1 cellular context compared by ENCODE assay signal in the genomic region with DNA sequence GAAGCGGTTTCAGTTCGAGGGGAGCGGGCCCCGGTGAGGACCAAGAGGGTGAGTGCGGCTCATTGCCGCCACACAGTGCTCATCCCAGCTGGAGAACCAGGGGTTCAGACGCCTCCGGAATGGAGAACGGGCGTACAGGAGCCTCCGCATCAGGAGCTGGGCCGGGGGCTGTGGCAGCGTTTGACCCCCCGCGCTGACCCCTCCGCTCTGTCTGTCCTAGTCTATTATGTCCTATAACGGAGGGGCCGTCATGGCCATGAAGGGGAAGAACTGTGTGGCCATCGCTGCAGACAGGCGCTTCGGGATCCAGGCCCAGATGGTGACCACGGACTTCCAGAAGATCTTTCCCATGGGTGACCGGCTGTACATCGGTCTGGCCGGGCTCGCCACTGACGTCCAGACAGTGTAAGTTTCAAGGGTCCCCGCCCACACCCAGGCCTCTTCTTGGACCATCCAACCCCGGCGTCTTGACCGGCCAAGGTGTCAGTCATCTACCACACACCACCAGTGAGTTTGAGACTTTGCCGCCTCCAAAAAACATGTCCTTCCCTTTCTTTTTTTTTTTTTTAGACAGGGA.
TF ChIP-seq lines count a peak whose summit lies in the region.

No MANE protein-coding gene starts in this region.

TF ChIP-seq in K562, 482 proteins besides CTCF, POLR2A, EP300 and RAD21:
- TF ChIP-seq SIN3A (IDR thresholded peaks at IDR 0.05; ENCODE audit: borderline replicate concordance in 2 of 2, control insufficient read depth in 1 of 2, low read depth in 2 of 2, low read length in 2 of 2) (peak; percentile 24 to 39; a peak in 1 of 4 replicates), MIER1 (IDR thresholded peaks at IDR 0.05; ENCODE audit: low read depth) (0 out of 2 replicates have a peak, but pooled peaks have one; percentile 29), TEAD4 (IDR thresholded peaks at IDR 0.05; ENCODE audit: low read length) (no peak), TEAD4 (CRISPR knock-in tag; IDR thresholded peaks at IDR 0.05; ENCODE audit: borderline replicate concordance) (no peak), RBFOX2 (IDR thresholded peaks at IDR 0.05; ENCODE audit: low read depth, low read length) (peak; percentile 8; the same call in 1 of the 2 replicates), PPARD (CRISPR knock-in tag; IDR thresholded peaks at IDR 0.05) (no peak), SREBF2 (CRISPR knock-in tag; IDR thresholded peaks at IDR 0.05) (0 out of 2 replicates have a peak, but pooled peaks have one; percentile 44), SRSF3 (IDR thresholded peaks at IDR 0.05; ENCODE audit: insufficient read depth, low read length) (no peak), RBBP5 (IDR thresholded peaks at IDR 0.05; ENCODE audit: borderline replicate concordance, insufficient read depth, low read length, poor library complexity, severe bottlenecking) (peak; percentile 43)
- TF ChIP-seq, protein P1, sequence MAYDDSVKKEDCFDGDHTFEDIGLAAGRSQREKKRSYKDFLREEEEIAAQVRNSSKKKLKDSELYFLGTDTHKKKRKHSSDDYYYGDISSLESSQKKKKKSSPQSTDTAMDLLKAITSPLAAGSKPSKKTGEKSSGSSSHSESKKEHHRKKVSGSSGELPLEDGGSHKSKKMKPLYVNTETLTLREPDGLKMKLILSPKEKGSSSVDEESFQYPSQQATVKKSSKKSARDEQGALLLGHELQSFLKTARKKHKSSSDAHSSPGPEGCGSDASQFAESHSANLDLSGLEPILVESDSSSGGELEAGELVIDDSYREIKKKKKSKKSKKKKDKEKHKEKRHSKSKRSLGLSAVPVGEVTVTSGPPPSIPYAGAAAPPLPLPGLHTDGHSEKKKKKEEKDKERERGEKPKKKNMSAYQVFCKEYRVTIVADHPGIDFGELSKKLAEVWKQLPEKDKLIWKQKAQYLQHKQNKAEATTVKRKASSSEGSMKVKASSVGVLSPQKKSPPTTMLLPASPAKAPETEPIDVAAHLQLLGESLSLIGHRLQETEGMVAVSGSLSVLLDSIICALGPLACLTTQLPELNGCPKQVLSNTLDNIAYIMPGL (CRISPR knock-in tag; IDR thresholded peaks at IDR 0.05), result 0 out of 2 replicates have a peak, but pooled peaks have one; percentile 66
- TF ChIP-seq, protein P2, sequence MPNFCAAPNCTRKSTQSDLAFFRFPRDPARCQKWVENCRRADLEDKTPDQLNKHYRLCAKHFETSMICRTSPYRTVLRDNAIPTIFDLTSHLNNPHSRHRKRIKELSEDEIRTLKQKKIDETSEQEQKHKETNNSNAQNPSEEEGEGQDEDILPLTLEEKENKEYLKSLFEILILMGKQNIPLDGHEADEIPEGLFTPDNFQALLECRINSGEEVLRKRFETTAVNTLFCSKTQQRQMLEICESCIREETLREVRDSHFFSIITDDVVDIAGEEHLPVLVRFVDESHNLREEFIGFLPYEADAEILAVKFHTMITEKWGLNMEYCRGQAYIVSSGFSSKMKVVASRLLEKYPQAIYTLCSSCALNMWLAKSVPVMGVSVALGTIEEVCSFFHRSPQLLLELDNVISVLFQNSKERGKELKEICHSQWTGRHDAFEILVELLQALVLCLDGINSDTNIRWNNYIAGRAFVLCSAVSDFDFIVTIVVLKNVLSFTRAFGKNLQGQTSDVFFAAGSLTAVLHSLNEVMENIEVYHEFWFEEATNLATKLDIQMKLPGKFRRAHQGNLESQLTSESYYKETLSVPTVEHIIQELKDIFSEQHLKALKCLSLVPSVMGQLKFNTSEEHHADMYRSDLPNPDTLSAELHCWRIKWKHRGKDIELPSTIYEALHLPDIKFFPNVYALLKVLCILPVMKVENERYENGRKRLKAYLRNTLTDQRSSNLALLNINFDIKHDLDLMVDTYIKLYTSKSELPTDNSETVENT (CRISPR knock-in tag; IDR thresholded peaks at IDR 0.05), result 0 out of 2 replicates have a peak, but pooled peaks have one; percentile 27
- TF ChIP-seq, protein P3, sequence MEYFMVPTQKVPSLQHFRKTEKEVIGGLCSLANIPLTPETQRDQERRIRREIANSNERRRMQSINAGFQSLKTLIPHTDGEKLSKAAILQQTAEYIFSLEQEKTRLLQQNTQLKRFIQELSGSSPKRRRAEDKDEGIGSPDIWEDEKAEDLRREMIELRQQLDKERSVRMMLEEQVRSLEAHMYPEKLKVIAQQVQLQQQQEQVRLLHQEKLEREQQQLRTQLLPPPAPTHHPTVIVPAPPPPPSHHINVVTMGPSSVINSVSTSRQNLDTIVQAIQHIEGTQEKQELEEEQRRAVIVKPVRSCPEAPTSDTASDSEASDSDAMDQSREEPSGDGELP (CRISPR knock-in tag; IDR thresholded peaks at IDR 0.05; ENCODE audit: borderline replicate concordance), result no peak
- TF ChIP-seq, protein P4, sequence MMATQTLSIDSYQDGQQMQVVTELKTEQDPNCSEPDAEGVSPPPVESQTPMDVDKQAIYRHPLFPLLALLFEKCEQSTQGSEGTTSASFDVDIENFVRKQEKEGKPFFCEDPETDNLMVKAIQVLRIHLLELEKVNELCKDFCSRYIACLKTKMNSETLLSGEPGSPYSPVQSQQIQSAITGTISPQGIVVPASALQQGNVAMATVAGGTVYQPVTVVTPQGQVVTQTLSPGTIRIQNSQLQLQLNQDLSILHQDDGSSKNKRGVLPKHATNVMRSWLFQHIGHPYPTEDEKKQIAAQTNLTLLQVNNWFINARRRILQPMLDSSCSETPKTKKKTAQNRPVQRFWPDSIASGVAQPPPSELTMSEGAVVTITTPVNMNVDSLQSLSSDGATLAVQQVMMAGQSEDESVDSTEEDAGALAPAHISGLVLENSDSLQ (IDR thresholded peaks at IDR 0.05), result no peak
TF ChIP-seq in K562: peak in this region for 7.
